Comparison of ENCODE assay signal across 12 cellular contexts in the genomic region with DNA sequence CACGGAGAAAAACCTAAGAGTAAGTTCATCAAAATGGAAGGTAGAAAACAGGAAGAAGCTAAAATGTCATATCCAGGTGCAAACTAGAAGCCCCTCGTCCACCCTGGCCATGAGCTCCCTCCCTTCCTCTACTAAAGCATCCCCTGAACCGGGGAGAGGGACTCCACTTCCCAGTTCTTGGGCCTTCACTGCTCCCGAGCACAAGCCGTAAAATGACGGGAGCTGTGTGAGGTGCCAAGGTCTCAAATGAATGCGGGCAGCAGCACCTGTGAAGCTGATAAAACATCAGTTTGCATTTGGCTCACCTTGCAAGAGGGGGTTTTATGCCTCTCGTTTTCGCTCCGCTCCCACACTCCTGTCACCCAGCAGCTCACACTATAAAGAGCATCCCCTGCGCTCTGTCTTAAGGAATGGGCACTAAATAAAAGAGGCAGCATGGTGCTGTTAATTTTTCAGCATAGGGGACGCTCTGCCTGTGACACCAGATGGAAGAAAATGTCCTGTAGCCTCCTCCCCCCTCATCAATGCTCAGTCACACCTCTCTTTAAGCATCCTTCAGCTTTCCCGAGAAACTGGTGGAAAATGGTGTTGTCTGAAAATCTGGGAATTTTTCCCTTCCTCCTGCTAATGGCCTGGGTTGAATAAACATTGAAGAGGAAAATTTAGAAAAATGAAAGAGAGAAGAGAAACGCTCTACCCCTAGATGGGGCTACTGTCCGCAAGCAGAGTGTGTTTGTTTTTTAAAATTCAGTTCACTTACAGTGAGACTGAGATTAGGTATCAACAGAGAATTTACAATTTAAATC.
DNase-seq lines count a peak whose midpoint lies in the region; ATAC-seq and TF ChIP-seq lines count a peak whose summit lies in the region.
"Had no signal": no experiment of that assay in that cellular context is flagged by ENCODE, and none has a peak within 500 bp of the region (broad histone marks: within the 10 kb centered on the region; RNA-seq: fewer than 3 reads in every experiment).

No MANE protein-coding gene starts in this region.

- no peaks in the 10 kb centered on the region for H3K27me3 ChIP-seq in cardiac muscle cell
- no peaks in the 10 kb centered on the region for H3K27me3 ChIP-seq in right cardiac atrium (ENCODE audit: control insufficient read depth, insufficient read depth)
- no peaks in the 10 kb centered on the region for H3K27me3 ChIP-seq in adrenal gland
- no peaks in the 10 kb centered on the region for H3K27me3 ChIP-seq in testis

- H3K4me1 ChIP-seq in cardiac muscle cell (ENCODE audit: low read depth) (peaks cover 23% of the 10 kb centered on the region), right cardiac atrium (ENCODE audit: control insufficient read depth, insufficient read depth, low read length) (no peaks in the 10 kb centered on the region), adrenal gland (replicated peaks in 1 of 2) (peaks cover 3 to 13% of the 10 kb centered on the region in 2 donors), testis (peaks cover 8% of the 10 kb centered on the region)

- DNase-seq in cardiac muscle cell (ENCODE audit: low read depth in 1 of 2, low spot score in 1 of 2) (peak; percentile 12 to 17), right cardiac atrium (no peak), adrenal gland (peak in 1 of 7 donors; percentile 25), iris pigment epithelial cell (ENCODE audit: low read depth) (peak; percentile 2), testis (peak; percentile 26), omental fat pad (ENCODE audit: low spot score) (no peak), NCI-H1930 (lab: John Stamatoyannopoulos, UW) (no peak)
- DNase-seq: activated CD4-positive, CD25-positive, alpha-beta regulatory T cell treated with anti-CD3 and anti-CD28 coated beads, Interleukin-2, amount 50 U/mL, for 72 hours; dermis blood vessel endothelial cell; NCI-H2029 had no signal

- H3K4me3 ChIP-seq in cardiac muscle cell, result no peak overlapping the region
- H3K4me3 ChIP-seq in right cardiac atrium (ENCODE audit: low read length), result no peak overlapping the region
- H3K4me3 ChIP-seq in adrenal gland, result no peak overlapping the region
- H3K4me3 ChIP-seq in testis, result no peak overlapping the region
- H3K4me3 ChIP-seq: thoracic aorta had no signal

- TF ChIP-seq CTCF in cardiac muscle cell (IDR thresholded peaks at IDR 0.05; ENCODE audit: low read depth, low read length) (peak; percentile 32), adrenal gland (IDR thresholded peaks at IDR 0.05) (peak; percentile 54 to 68 (median 62)), testis (IDR thresholded peaks at IDR 0.05) (peak in 2 of 3 experiments; percentile 59 to 67), omental fat pad (IDR thresholded peaks at IDR 0.05) (no peak)

- WGBS in right cardiac atrium, result 86% methylated on average over 15 of the region's 15 CpGs
- WGBS in adrenal gland, 4 donors, result 69 to 76% (median 71%) methylated on average over 15 of the region's 15 CpGs
- WGBS in testis, 2 donors, result 79 to 83% methylated on average over 15 of the region's 15 CpGs

- no peaks in the 10 kb centered on the region for H3K9me3 ChIP-seq in cardiac muscle cell (ENCODE audit: low read depth)
- no peaks in the 10 kb centered on the region for H3K9me3 ChIP-seq in right cardiac atrium (ENCODE audit: control insufficient read depth, low read length)
- no peaks in the 10 kb centered on the region for H3K9me3 ChIP-seq in adrenal gland (replicated peaks in 1 of 3)
- no peaks in the 10 kb centered on the region for H3K9me3 ChIP-seq in testis
- H3K9me3 ChIP-seq: thoracic aorta had no signal

- ATAC-seq in right cardiac atrium (no peak), omental fat pad (ENCODE audit: low FRiP score) (no peak)
- no peak for ATAC-seq in activated CD4-positive, CD25-positive, alpha-beta regulatory T cell treated with anti-CD3 and anti-CD28 coated beads, Interleukin-2, amount 50 U/mL, for 24 hours

- intact Hi-C loops in right cardiac atrium (cut with DNase I) (no loop called here), adrenal gland (cut with DNase I) (no loop called here), testis (cut with DNase I; ENCODE audit: low total_unique reads) (no loop called here)

- TF ChIP-seq POLR2A in adrenal gland (IDR thresholded peaks at IDR 0.05), result no peak
- TF ChIP-seq POLR2A in testis (IDR thresholded peaks at IDR 0.05), result no peak

- H3K27ac ChIP-seq in cardiac muscle cell, result no peak overlapping the region
- H3K27ac ChIP-seq in right cardiac atrium (ENCODE audit: low read length), result no peak overlapping the region
- no peak overlapping the region for H3K27ac ChIP-seq in adrenal gland
- H3K27ac ChIP-seq in testis, result no peak overlapping the region
- H3K27ac ChIP-seq: thoracic aorta had no signal

- H3K36me3 ChIP-seq in cardiac muscle cell (no peaks in the 10 kb centered on the region), adrenal gland (replicated peaks in 1 of 2) (no peaks in the 10 kb centered on the region), testis (ENCODE audit: low read depth, missing control alignments) (no peaks in the 10 kb centered on the region)
- H3K36me3 ChIP-seq: thoracic aorta had no signal

Comparison
In these comparisons a context has a peak if more than half of its experiments do, and no peak if none do; other contexts are left out.
1. DNase-seq: peak in cardiac muscle cell (2 of 2), iris pigment epithelial cell (single experiment) and testis (single experiment); none in right cardiac atrium (0 of 3), omental fat pad (single experiment) and NCI-H1930 (0 of 2).
2. CTCF ChIP-seq: peak in cardiac muscle cell (single experiment), adrenal gland (6 of 6) and testis (2 of 3); none in omental fat pad (0 of 3).